ENCODE assay signal across 8 cellular contexts in the genomic region with DNA sequence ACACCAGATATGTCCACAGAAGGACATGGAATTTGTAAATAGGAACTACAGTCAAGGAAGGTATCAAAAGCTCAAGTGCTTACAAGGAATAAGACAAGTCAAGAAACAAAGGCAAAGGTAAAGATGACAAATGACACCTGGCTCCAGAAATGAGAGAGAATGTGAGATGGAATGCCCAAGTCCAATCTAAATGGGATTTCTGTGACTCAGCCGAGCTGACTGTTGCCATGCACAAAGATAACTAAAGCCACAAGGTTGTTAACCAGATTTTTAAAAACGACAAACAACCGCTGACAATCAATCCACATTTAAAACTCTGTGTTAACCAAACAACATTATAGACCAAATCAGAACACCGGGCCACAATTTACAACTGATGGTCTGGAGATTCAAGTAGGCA. TPM values are rescaled to one million over a fixed set of nuclear protein-coding genes. Genes with fewer than 3 reads are reported as not detected.
DNase-seq lines count a peak whose midpoint lies in the region; ATAC-seq lines count a peak whose summit lies in the region.

No MANE protein-coding gene starts in this region.

- peaks cover 7% of the 10 kb centered on the region; the same call in 1 of the 2 replicates for H3K4me1 ChIP-seq in iPS-20b (ENCODE audit: insufficient read depth, low read length)
- peaks cover 0 to 20% (median 18%) of the 10 kb centered on the region in 5 donors for H3K4me1 ChIP-seq in subcutaneous abdominal adipose tissue (ENCODE audit: control insufficient read depth in 5 of 5, insufficient read depth in 5 of 5, low read length in 5 of 5)

- H3K27me3 ChIP-seq in iPS-20b (ENCODE audit: insufficient read depth, low read length) (0 out of 2 replicates have a peak, but pooled peaks cover 8% of the 10 kb centered on the region), subcutaneous abdominal adipose tissue (ENCODE audit: control insufficient read depth in 5 of 5, insufficient read depth in 4 of 5, low read length in 5 of 5) (no peaks in the 10 kb centered on the region)

- H3K4me3 ChIP-seq in iPS-20b (ENCODE audit: low read length) = peak overlapping the region; percentile 85
- peak overlapping the region; percentile 59 to 98 (median 97) for H3K4me3 ChIP-seq in subcutaneous abdominal adipose tissue (ENCODE audit: low read depth in 1 of 5, low read length in 5 of 5)

- POLR2A ChIA-PET in activated CD8-positive, alpha-beta T cell treated with anti-CD3 and anti-CD28 coated beads, Interleukin-2, amount 10 ng/mL, durations not matched to agents 7 days and 5 days (lab: Charles Lee) = interaction anchor here (1.3 to 1.6 kb wide), 2 partner anchors 225 to 428 kb away, joined by 3 to 4 read pairs; a partner anchor contains a TSS

- no peaks in the 10 kb centered on the region for H3K27me3 Mint-ChIP-seq in stimulated activated naive CD8-positive, alpha-beta T cell treated with anti-CD3 and anti-CD28 coated beads, Interleukin-15, Interleukin-2, amounts not matched to agents 100 ng/mL and 50 ng/mL, for 24 hours
- no peaks in the 10 kb centered on the region for H3K27me3 Mint-ChIP-seq in activated CD8-positive, alpha-beta T cell treated with anti-CD3 and anti-CD28 coated beads, Interleukin-2, amount 10 ng/mL, durations not matched to agents 7 days and 5 days (ENCODE audit: low read depth)

- ATAC-seq in stimulated activated naive CD8-positive, alpha-beta T cell treated with anti-CD3 and anti-CD28 coated beads, Interleukin-15, Interleukin-2, amounts not matched to agents 100 U/mL and 50 U/mL, for 24 hours = no peak
- ATAC-seq in activated CD8-positive, alpha-beta T cell treated with anti-CD3 and anti-CD28 coated beads, Interleukin-2, amount 10 ng/mL, durations not matched to agents 7 days and 5 days = no peak
- ATAC-seq in HG02571 (IDR thresholded peaks at IDR 0.05; ENCODE audit: unreplicated experiment) = no peak
- ATAC-seq in HG03354 (IDR thresholded peaks at IDR 0.05; ENCODE audit: poor library complexity, severe bottlenecking, unreplicated experiment) = no peak
- ATAC-seq in GM19351 (IDR thresholded peaks at IDR 0.05; ENCODE audit: unreplicated experiment) = no peak

- no peaks in the 10 kb centered on the region for H3K9me3 Mint-ChIP-seq in stimulated activated naive CD8-positive, alpha-beta T cell treated with anti-CD3 and anti-CD28 coated beads, Interleukin-15, Interleukin-2, amounts not matched to agents 100 ng/mL and 50 ng/mL, for 24 hours
- no peaks in the 10 kb centered on the region for H3K9me3 Mint-ChIP-seq in activated CD8-positive, alpha-beta T cell treated with anti-CD3 and anti-CD28 coated beads, Interleukin-2, amount 10 ng/mL, durations not matched to agents 7 days and 5 days (ENCODE audit: insufficient read depth)

- DNase-seq in stimulated activated naive CD8-positive, alpha-beta T cell treated with anti-CD3 and anti-CD28 coated beads, Interleukin-15, Interleukin-2, amounts not matched to agents 100 U/mL and 50 U/mL, for 24 hours = no peak
- DNase-seq in activated CD8-positive, alpha-beta T cell treated with anti-CD3 and anti-CD28 coated beads, Interleukin-2, amount 10 ng/mL, durations not matched to agents 7 days and 5 days = no peak

- H3K36me3 Mint-ChIP-seq in stimulated activated naive CD8-positive, alpha-beta T cell treated with anti-CD3 and anti-CD28 coated beads, Interleukin-15, Interleukin-2, amounts not matched to agents 100 ng/mL and 50 ng/mL, for 24 hours (ENCODE audit: low read depth) = peaks cover 37% of the 10 kb centered on the region
- H3K36me3 Mint-ChIP-seq in activated CD8-positive, alpha-beta T cell treated with anti-CD3 and anti-CD28 coated beads, Interleukin-2, amount 10 ng/mL, durations not matched to agents 7 days and 5 days (ENCODE audit: low read depth) = peaks cover 24% of the 10 kb centered on the region

- H3K9ac ChIP-seq in iPS-20b (ENCODE audit: low read depth, low read length) (peak overlapping the region; percentile 86; the same call in 1 of the 2 replicates), subcutaneous abdominal adipose tissue (ENCODE audit: low read length in 5 of 5) (peak overlapping the region in 4 of 5 donors; percentile 89 to 94 (median 91))

- H3K9me3 ChIP-seq in iPS-20b (ENCODE audit: insufficient read depth, low read depth, low read length) (no peaks in the 10 kb centered on the region), subcutaneous abdominal adipose tissue (ENCODE audit: control insufficient read depth in 5 of 5, low read length in 5 of 5) (no peaks in the 10 kb centered on the region)

- peak overlapping the region; percentile 98 for H3K27ac Mint-ChIP-seq in stimulated activated naive CD8-positive, alpha-beta T cell treated with anti-CD3 and anti-CD28 coated beads, Interleukin-15, Interleukin-2, amounts not matched to agents 100 ng/mL and 50 ng/mL, for 24 hours
- peak overlapping the region; percentile 94 for H3K27ac Mint-ChIP-seq in activated CD8-positive, alpha-beta T cell treated with anti-CD3 and anti-CD28 coated beads, Interleukin-2, amount 10 ng/mL, durations not matched to agents 7 days and 5 days

- H3K36me3 ChIP-seq in iPS-20b (ENCODE audit: insufficient read depth, low read depth, low read length) (peaks cover 32% of the 10 kb centered on the region), subcutaneous abdominal adipose tissue (ENCODE audit: control insufficient read depth in 5 of 5, insufficient read depth in 5 of 5, low read length in 5 of 5) (peaks cover 1 to 8% (median 4%) of the 10 kb centered on the region in 5 donors)

- H3K27ac ChIP-seq in iPS-20b (ENCODE audit: low read length) (peak overlapping the region; percentile 30), subcutaneous abdominal adipose tissue (ENCODE audit: low read depth, low read length) (peak overlapping the region; percentile 83)

- CTCF ChIA-PET in activated CD8-positive, alpha-beta T cell treated with anti-CD3 and anti-CD28 coated beads, Interleukin-2, amount 10 ng/mL, durations not matched to agents 7 days and 5 days (lab: Charles Lee) = interaction anchor here (0.7 kb wide), 1 partner anchor 250 kb away, joined by 3 read pairs; no protein-coding TSS in a partner anchor

- H3K4me1 Mint-ChIP-seq in stimulated activated naive CD8-positive, alpha-beta T cell treated with anti-CD3 and anti-CD28 coated beads, Interleukin-15, Interleukin-2, amounts not matched to agents 100 ng/mL and 50 ng/mL, for 24 hours (ENCODE audit: low read depth) = peaks cover 44% of the 10 kb centered on the region
- peaks cover 37% of the 10 kb centered on the region for H3K4me1 Mint-ChIP-seq in activated CD8-positive, alpha-beta T cell treated with anti-CD3 and anti-CD28 coated beads, Interleukin-2, amount 10 ng/mL, durations not matched to agents 7 days and 5 days (ENCODE audit: low read depth)

- H3K4me3 Mint-ChIP-seq in stimulated activated naive CD8-positive, alpha-beta T cell treated with anti-CD3 and anti-CD28 coated beads, Interleukin-15, Interleukin-2, amounts not matched to agents 100 ng/mL and 50 ng/mL, for 24 hours = peak overlapping the region; percentile 88
- peak overlapping the region; percentile 93 for H3K4me3 Mint-ChIP-seq in activated CD8-positive, alpha-beta T cell treated with anti-CD3 and anti-CD28 coated beads, Interleukin-2, amount 10 ng/mL, durations not matched to agents 7 days and 5 days

RNA-seq across cellular contexts. Expression of a gene that starts 1.1 kb away (rescaled TPM):
- total RNA-seq in activated CD8-positive, alpha-beta T cell treated with anti-CD3 and anti-CD28 coated beads, Interleukin-2, amount 10 ng/mL, durations not matched to agents 7 days and 5 days = 10 to 100 TPM in 1 of 2 experiments, 1 to 10 TPM in 1; 9.5 to 10.6 TPM
